8 cellular contexts compared by ENCODE assay signal in the genomic region with DNA sequence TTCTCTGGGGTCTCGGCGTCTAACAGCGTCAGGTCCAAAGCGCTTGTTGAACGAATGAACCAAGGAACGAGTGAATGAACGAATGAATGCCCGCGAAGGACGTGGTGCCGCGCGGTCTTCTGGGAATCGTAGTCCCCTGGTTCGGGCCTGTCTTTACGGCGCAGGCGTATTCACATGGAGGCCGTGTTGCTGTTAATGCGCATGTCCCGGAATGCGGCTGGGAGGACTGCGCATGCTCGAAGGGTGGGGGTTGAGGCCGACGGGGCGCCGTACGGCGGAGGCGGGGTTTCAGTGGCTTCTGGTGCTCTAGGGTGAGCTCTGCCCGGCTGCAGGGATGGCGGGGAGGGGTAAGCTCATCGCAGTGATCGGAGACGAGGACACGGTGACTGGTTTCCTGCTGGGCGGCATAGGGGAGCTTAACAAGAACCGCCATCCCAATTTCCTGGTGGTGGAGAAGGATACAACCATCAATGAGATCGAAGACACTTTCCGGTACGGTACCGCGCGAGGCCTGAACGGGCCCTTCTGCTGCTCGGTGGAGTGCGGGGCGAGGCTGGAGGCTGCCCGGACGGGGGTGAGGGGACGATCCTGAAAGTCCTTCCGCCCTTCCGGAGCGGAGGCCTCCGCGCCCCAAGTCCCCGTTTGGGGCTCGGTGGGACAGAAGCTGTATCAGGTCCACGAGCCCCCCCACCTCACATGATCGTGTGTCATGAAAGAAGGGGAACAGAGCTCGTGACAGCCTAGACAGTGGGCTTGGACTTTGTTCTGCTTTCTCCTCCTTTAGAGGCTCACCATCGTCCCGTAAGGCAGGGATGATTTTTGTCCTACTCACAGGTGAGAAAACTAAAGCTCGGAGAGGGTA. TPM values are rescaled to one million over a fixed set of nuclear protein-coding genes. Genes with fewer than 3 reads are reported as not detected.
DNase-seq lines count a peak whose midpoint lies in the region; ATAC-seq and TF ChIP-seq lines count a peak whose summit lies in the region.

A gene with protein sequence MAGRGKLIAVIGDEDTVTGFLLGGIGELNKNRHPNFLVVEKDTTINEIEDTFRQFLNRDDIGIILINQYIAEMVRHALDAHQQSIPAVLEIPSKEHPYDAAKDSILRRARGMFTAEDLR (plus strand): TSS at position 286 of the 862 bp plus-strand sequence. CDS start 49 bp downstream, at position 335.

- no peaks in the 10 kb centered on the region for H3K9me3 Mint-ChIP-seq in activated T-cell treated with anti-CD3 and anti-CD28 coated beads, Interleukin-2, amount 50 U/mL, for 4 hours

- ATAC-seq in GM21717 (IDR thresholded peaks at IDR 0.05; ENCODE audit: unreplicated experiment) (peak; percentile 80), Panc1 (peak; percentile 92)
- ATAC-seq in activated T-cell treated with anti-CD3 and anti-CD28 coated beads, Interleukin-2, amount 50 U/mL, for 4 hours, result peak; percentile 94

- peak within 1 kb of the TSS; percentile 91 for H3K9ac ChIP-seq in mucosa of stomach (ENCODE audit: low read length)

- H3K4me3 Mint-ChIP-seq in activated T-cell treated with anti-CD3 and anti-CD28 coated beads, Interleukin-2, amount 50 U/mL, for 4 hours, result peak within 1 kb of the TSS; percentile 100

- H3K9me3 ChIP-seq in Panc1 (ENCODE audit: control insufficient read depth, insufficient read depth, low read depth, low read length) (no peaks in the 10 kb centered on the region), mucosa of stomach (ENCODE audit: control insufficient read depth, low read length) (no peaks in the 10 kb centered on the region)

- no peaks in the 10 kb centered on the region for H3K27me3 Mint-ChIP-seq in activated T-cell treated with anti-CD3 and anti-CD28 coated beads, Interleukin-2, amount 50 U/mL, for 4 hours (ENCODE audit: low read depth)

- CTCF ChIA-PET in Panc1 (lab: Charles Lee), result interaction anchor here (0.6 to 1.4 kb wide), 3 partner anchors 17 to 192 kb away, joined by 3 to 9 read pairs (median 8); no protein-coding TSS in a partner anchor

- TF ChIP-seq CTCF in Panc1 (IDR thresholded peaks at IDR 0.05), result no peak

- peak within 1 kb of the TSS; percentile 95 for H3K27ac ChIP-seq in Panc1 (ENCODE audit: low read length)

- DNase-seq in DMS53 (lab: John Stamatoyannopoulos, UW) (peak; percentile 99), KG1 (lab: John Stamatoyannopoulos, UW) (peak; percentile 70), Panc1 (ENCODE audit: low read depth, low spot score) (peak; percentile 99), erythroblast (lab: John Stamatoyannopoulos, UW) (peak; percentile 98 to 99)
- peak; percentile 99 for DNase-seq in activated T-cell treated with anti-CD3 and anti-CD28 coated beads, Interleukin-2, amount 50 U/mL, for 4 hours
- DNase-seq in stimulated activated CD8-positive, alpha-beta memory T cell treated with anti-CD3 and anti-CD28 coated beads, Interleukin-7, amount 100 ng/mL, for 1 hour (ENCODE audit: low read depth in 2 of 2), result peak; percentile 97 to 99

- peaks cover 11% of the 10 kb centered on the region for H3K36me3 Mint-ChIP-seq in activated T-cell treated with anti-CD3 and anti-CD28 coated beads, Interleukin-2, amount 50 U/mL, for 4 hours (ENCODE audit: insufficient read depth)

- intact Hi-C loops in Panc1 (cut with micrococcal nuclease; ENCODE audit: unreplicated experiment), result no loop called here

- H3K4me1 ChIP-seq in Panc1 (ENCODE audit: control insufficient read depth, insufficient read depth, low read length), result peaks cover 7% of the 10 kb centered on the region
- peaks cover 26% of the 10 kb centered on the region for H3K4me1 ChIP-seq in mucosa of stomach (ENCODE audit: control insufficient read depth, insufficient read depth, low read length)

- H3K27me3 ChIP-seq in Panc1 (ENCODE audit: control insufficient read depth, insufficient read depth, low read length) (no peaks in the 10 kb centered on the region), mucosa of stomach (ENCODE audit: control insufficient read depth, insufficient read depth, low read length) (no peaks in the 10 kb centered on the region)

- BruUV-seq in Panc1 (replicated peaks; lab: Mats Ljungman, UMichigan), result TSS peak; percentile 78

- POLR2A ChIA-PET in Panc1 (lab: Charles Lee), result interaction anchor here (0.6 kb wide), 1 partner anchor 1125 kb away, joined by 9 read pairs; no protein-coding TSS in a partner anchor

- peaks cover 17% of the 10 kb centered on the region for H3K4me1 Mint-ChIP-seq in activated T-cell treated with anti-CD3 and anti-CD28 coated beads, Interleukin-2, amount 50 U/mL, for 4 hours (ENCODE audit: low read depth)

- H3K36me3 ChIP-seq in Panc1 (ENCODE audit: control insufficient read depth, insufficient read depth, low read length) (peaks cover 3% of the 10 kb centered on the region; the same call in 1 of the 2 replicates), mucosa of stomach (ENCODE audit: control insufficient read depth, insufficient read depth, low read length) (no peaks in the 10 kb centered on the region)

- in situ Hi-C loops in Panc1 (cut with HindIII; ENCODE audit: low pct_unique_long_range_greater_than_20kb, low sequenced_read_pairs), result no loop called here

- peak within 1 kb of the TSS; percentile 99 to 100 for H3K4me3 ChIP-seq in Panc1 (ENCODE audit: low read depth in 2 of 2, low read length in 2 of 2)
- H3K4me3 ChIP-seq in mucosa of stomach (ENCODE audit: low read length), result peak within 1 kb of the TSS; percentile 85

- TF ChIP-seq POLR2A in erythroblast (IDR thresholded peaks at IDR 0.05; ENCODE audit: low read length), result peak; percentile 81

RNA-seq across cellular contexts. Expression of the gene that starts here (rescaled TPM):
- total RNA-seq in Panc1 (2021; ENCODE audit: unreplicated experiment), result 151 TPM
- polyA plus RNA-seq in Panc1 (2012; ENCODE audit: insufficient read length), result 291 TPM
- total RNA-seq in activated T-cell treated with anti-CD3 and anti-CD28 coated beads, Interleukin-2, amount 50 U/mL, for 4 hours, result 100 to 1,000 TPM; 120 to 137 (median 127) TPM

Comparison
In these comparisons a context has a peak if more than half of its experiments do, and no peak if none do; other contexts are left out.
1. Peak in every context shown above with its lines: DNase-seq, ATAC-seq, H3K4me3 ChIP-seq and H3K27ac ChIP-seq.